Comparison of ENCODE assay signal across 18 cellular contexts in the genomic region with DNA sequence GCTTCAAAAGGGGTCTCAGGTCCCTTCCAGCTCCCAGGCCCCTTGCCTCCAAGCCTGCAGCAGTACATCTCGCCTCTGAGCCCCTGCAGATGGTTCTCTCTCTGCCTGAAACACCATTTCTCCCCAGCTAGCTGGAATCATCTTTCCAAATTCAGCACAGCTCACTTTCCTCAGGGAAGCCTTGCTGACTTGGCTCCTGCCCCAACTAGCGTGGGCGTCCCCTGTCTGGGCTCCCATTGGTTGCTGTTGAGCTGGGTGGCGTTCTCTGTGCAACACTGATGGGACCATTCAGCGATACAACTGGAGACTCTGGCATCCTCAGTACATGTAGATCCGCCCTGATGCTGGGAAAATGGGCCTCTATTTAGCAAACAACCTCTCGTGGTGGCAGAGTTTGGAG.
DNase-seq lines count a peak whose midpoint lies in the region; ATAC-seq lines count a peak whose summit lies in the region.
"Had no signal": no experiment of that assay in that cellular context is flagged by ENCODE, and none has a peak within 500 bp of the region (broad histone marks: within the 10 kb centered on the region; RNA-seq: fewer than 3 reads in every experiment).

No MANE protein-coding gene starts in this region.

- no peaks in the 10 kb centered on the region for H3K27me3 Mint-ChIP-seq in activated CD8-positive, alpha-beta T cell treated with anti-CD3 and anti-CD28 coated beads, Interleukin-2, amount 10 ng/mL, durations not matched to agents 7 days and 5 days (ENCODE audit: low read depth)

- no peaks in the 10 kb centered on the region for H3K36me3 ChIP-seq in GM23248 (ENCODE audit: low read depth)
- H3K36me3 ChIP-seq: BLaER1 treated with 17β-estradiol and CSF1 and Interleukin-3, amounts not matched to agents 10 nM and 100 nM; MG63 had no signal

- DNase-seq in GM23248 (peak; percentile 6), anterior cingulate cortex (lab: John Stamatoyannopoulos, UW) (peak in 54 of 58 donors; percentile 2 to 84 (median 38)), inferior parietal cortex (ENCODE audit: extremely low spot score) (peak; percentile 74), putamen (ENCODE audit: low spot score) (peak; percentile 57), NCI-H2196 treated with DMSO at 0.1 percent for 48 hours (lab: John Stamatoyannopoulos, UW; ENCODE audit: unreplicated experiment) (no peak)
- DNase-seq in activated CD8-positive, alpha-beta T cell treated with anti-CD3 and anti-CD28 coated beads, Interleukin-2, amount 10 ng/mL, durations not matched to agents 7 days and 5 days, result no peak
- DNase-seq: Caco-2; CD4-positive, alpha-beta memory T cell; DMS153; MG63; NCI-H1417; NCI-H1694 treated with DMSO at 0.1 percent for 48 hours; NCI-H510A; PC-9; RPMI8226; SHP77 had no signal

- H3K4me2 ChIP-seq in GM23248 (ENCODE audit: unreplicated experiment), result no peak overlapping the region
- H3K4me2 ChIP-seq: BLaER1 treated with 17β-estradiol and CSF1 and Interleukin-3, amounts not matched to agents 10 nM and 100 nM; PC-9 had no signal

- no peak overlapping the region for H3K27ac Mint-ChIP-seq in activated CD8-positive, alpha-beta T cell treated with anti-CD3 and anti-CD28 coated beads, Interleukin-2, amount 10 ng/mL, durations not matched to agents 7 days and 5 days

- 13 to 22% methylated on average over 6 to 7 of the region's 7 CpGs for WGBS in GM23248 (ENCODE audit: low coverage in 1 of 2, low lambda C conversion rate in 2 of 2, missing lambda C conversion rate in 2 of 2), 2 experiments

- no peaks in the 10 kb centered on the region for H3K9me2 ChIP-seq in GM23248 (ENCODE audit: insufficient read depth)

- no peaks in the 10 kb centered on the region; the same call in 1 of the 2 replicates for H3K27me3 ChIP-seq in GM23248 (replicated peaks; ENCODE audit: insufficient read depth)
- H3K27me3 ChIP-seq: BLaER1 treated with 17β-estradiol and CSF1 and Interleukin-3, amounts not matched to agents 10 nM and 100 nM; MG63 had no signal

- no peak overlapping the region for H3K4me3 ChIP-seq in GM23248
- H3K4me3 ChIP-seq: BLaER1 treated with 17β-estradiol and CSF1 and Interleukin-3, amounts not matched to agents 10 nM and 100 nM; MG63; PC-9 had no signal

- H3K4me3 Mint-ChIP-seq in activated CD8-positive, alpha-beta T cell treated with anti-CD3 and anti-CD28 coated beads, Interleukin-2, amount 10 ng/mL, durations not matched to agents 7 days and 5 days, result no peak overlapping the region
- H3K4me3 Mint-ChIP-seq: CD4-positive, alpha-beta memory T cell had no signal

- H3K9me3 ChIP-seq in GM23248 (ENCODE audit: low read depth), result no peaks in the 10 kb centered on the region
- H3K9me3 ChIP-seq: BLaER1 treated with 17β-estradiol and CSF1 and Interleukin-3, amounts not matched to agents 10 nM and 100 nM; Caco-2; MG63 had no signal

- no peaks in the 10 kb centered on the region for H3F3A ChIP-seq in GM23248 (ENCODE audit: insufficient read depth)

- no peak overlapping the region for H2AFZ ChIP-seq in GM23248
- H2AFZ ChIP-seq: PC-9 had no signal

- ATAC-seq in activated CD8-positive, alpha-beta T cell treated with anti-CD3 and anti-CD28 coated beads, Interleukin-2, amount 10 ng/mL, durations not matched to agents 7 days and 5 days, result no peak
- ATAC-seq in esophagus mucosa, result no peak

- H3K79me2 ChIP-seq in GM23248 (ENCODE audit: insufficient read depth), result no peaks in the 10 kb centered on the region

- no peaks in the 10 kb centered on the region for H3K9me3 Mint-ChIP-seq in activated CD8-positive, alpha-beta T cell treated with anti-CD3 and anti-CD28 coated beads, Interleukin-2, amount 10 ng/mL, durations not matched to agents 7 days and 5 days (ENCODE audit: insufficient read depth)

- POLR2A ChIA-PET in activated CD8-positive, alpha-beta T cell treated with anti-CD3 and anti-CD28 coated beads, Interleukin-2, amount 10 ng/mL, durations not matched to agents 7 days and 5 days (lab: Charles Lee), result no interaction called here

- in situ Hi-C loops in GM23248 (cut with MboI), result no loop called here

- H3K4me1 ChIP-seq in GM23248 (ENCODE audit: insufficient read depth), result no peaks in the 10 kb centered on the region
- H3K4me1 ChIP-seq: Caco-2 had no signal

- CTCF ChIA-PET in activated CD8-positive, alpha-beta T cell treated with anti-CD3 and anti-CD28 coated beads, Interleukin-2, amount 10 ng/mL, durations not matched to agents 7 days and 5 days (lab: Charles Lee), result no interaction called here

- no peak overlapping the region for H3K9ac ChIP-seq in GM23248
- H3K9ac ChIP-seq: BLaER1 treated with 17β-estradiol and CSF1 and Interleukin-3, amounts not matched to agents 10 nM and 100 nM had no signal

- no peak overlapping the region for H3K27ac ChIP-seq in GM23248
- H3K27ac ChIP-seq: PC-9 had no signal

- no peaks in the 10 kb centered on the region for H4K20me1 ChIP-seq in GM23248 (ENCODE audit: insufficient read depth)
- H4K20me1 ChIP-seq: BLaER1 treated with 17β-estradiol and CSF1 and Interleukin-3, amounts not matched to agents 10 nM and 100 nM had no signal

- no peaks in the 10 kb centered on the region for H3K4me1 Mint-ChIP-seq in activated CD8-positive, alpha-beta T cell treated with anti-CD3 and anti-CD28 coated beads, Interleukin-2, amount 10 ng/mL, durations not matched to agents 7 days and 5 days (ENCODE audit: low read depth)
- H3K4me1 Mint-ChIP-seq: CD4-positive, alpha-beta memory T cell had no signal

- no peaks in the 10 kb centered on the region for H3K36me3 Mint-ChIP-seq in activated CD8-positive, alpha-beta T cell treated with anti-CD3 and anti-CD28 coated beads, Interleukin-2, amount 10 ng/mL, durations not matched to agents 7 days and 5 days (ENCODE audit: low read depth)
- H3K36me3 Mint-ChIP-seq: CD4-positive, alpha-beta memory T cell had no signal

Comparison
In these comparisons a context has a peak if more than half of its experiments do, and no peak if none do; other contexts are left out.
1. DNase-seq: peak in GM23248 (single experiment), anterior cingulate cortex (54 of 58), inferior parietal cortex (single experiment) and putamen (single experiment); none in activated CD8-positive, alpha-beta T cell treated with anti-CD3 and anti-CD28 coated beads, Interleukin-2, amount 10 ng/mL, durations not matched to agents 7 days and 5 days (single experiment) and NCI-H2196 treated with DMSO at 0.1 percent for 48 hours (single experiment).